16 cellular contexts compared by ENCODE assay signal in the genomic region with DNA sequence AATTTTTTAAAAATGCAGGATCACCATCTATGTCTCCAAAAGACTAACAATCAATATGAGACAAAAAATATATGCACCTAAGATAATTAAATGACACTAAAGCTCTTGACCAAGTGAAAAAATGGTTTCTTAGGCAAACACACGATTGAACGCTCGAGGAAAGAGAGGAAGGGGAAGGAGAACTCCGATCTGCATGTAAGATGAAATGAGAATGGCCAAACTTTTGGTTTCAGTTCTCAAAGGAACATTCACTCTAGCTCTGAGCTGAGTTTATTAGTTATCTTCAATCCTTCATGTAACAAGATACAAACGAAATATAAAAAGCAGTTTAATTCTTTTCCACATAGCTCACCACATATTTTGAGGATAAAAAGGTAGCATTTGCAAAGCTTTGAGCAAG. TPM values are rescaled to one million over a fixed set of nuclear protein-coding genes. Genes with fewer than 3 reads are reported as not detected.
A peak's percentile ranks its signal among the peaks of the same experiment; 100 is the strongest.
DNase-seq lines count a peak whose midpoint lies in the region; ATAC-seq and TF ChIP-seq lines count a peak whose summit lies in the region.
"Had no signal": no experiment of that assay in that cellular context is flagged by ENCODE, and none has a peak within 500 bp of the region (broad histone marks: within the 10 kb centered on the region; RNA-seq: fewer than 3 reads in every experiment).

No MANE protein-coding gene starts in this region.

- H3K9me3 Mint-ChIP-seq in memory B cell = peaks cover 2% of the 10 kb centered on the region

- H3K9me3 ChIP-seq in OCI-LY3 (ENCODE audit: insufficient read depth, low read length) = no peaks in the 10 kb centered on the region
- no peaks in the 10 kb centered on the region for H3K9me3 ChIP-seq in breast epithelium

- intact Hi-C loops in breast epithelium (cut with DNase I; ENCODE audit: low total_unique reads) = no loop called here

- peaks cover 50% of the 10 kb centered on the region for H3K4me1 ChIP-seq in OCI-LY3 (ENCODE audit: low read length)
- no peaks in the 10 kb centered on the region for H3K4me1 ChIP-seq in breast epithelium

- peak; percentile 54 for DNase-seq in GM10266 (ENCODE audit: extremely low spot score)
- DNase-seq in memory B cell (ENCODE audit: low spot score in 2 of 2) = no peak
- no peak for DNase-seq in HCEC 1CT
- no peak for DNase-seq in mesenteric fat pad (ENCODE audit: low spot score)
- no peak for DNase-seq in AML-193 (lab: John Stamatoyannopoulos, UW)
- no peak for DNase-seq in breast epithelium (ENCODE audit: low spot score in 2 of 2)
- DNase-seq: activated CD4-positive, alpha-beta T cell treated with anti-CD3 and anti-CD28 coated beads, Interleukin-2, amount 50 U/mL, for 4 hours; activated effector memory CD4-positive, alpha-beta T cell treated with Interleukin-2 at 50 U/mL for 16 hours; effector CD8-positive, alpha-beta T cell; midbrain; NCI-H510A treated with DMSO at 0.1 percent for 48 hours; RPMI8226; T-helper 9 cell had no signal

- H3K27me3 Mint-ChIP-seq in memory B cell = no peaks in the 10 kb centered on the region

- H3K4me3 Mint-ChIP-seq in memory B cell = peak overlapping the region; percentile 73

- H3K36me3 ChIP-seq in OCI-LY3 (replicated peaks; ENCODE audit: low read depth, low read length) (peaks cover 9% of the 10 kb centered on the region), breast epithelium (no peaks in the 10 kb centered on the region)

- TF ChIP-seq POLR2A in breast epithelium (IDR thresholded peaks at IDR 0.05) = no peak

- H3K4me2 ChIP-seq in OCI-LY3 (ENCODE audit: low read length) = peak overlapping the region; percentile 84

- H3K4me1 Mint-ChIP-seq in memory B cell = peaks cover 31% of the 10 kb centered on the region

- H3K4me3 ChIP-seq in OCI-LY3 (ENCODE audit: low read length) (peak overlapping the region; percentile 58), breast epithelium (no peak overlapping the region)
- H3K4me3 ChIP-seq: skin epidermis had no signal

- H3K27ac Mint-ChIP-seq in memory B cell = peak overlapping the region; percentile 82

- ATAC-seq in GM21360 (IDR thresholded peaks at IDR 0.05; ENCODE audit: unreplicated experiment) = peak; percentile 52
- ATAC-seq in memory B cell (ENCODE audit: low read depth) = peak; percentile 33

- H3K36me3 Mint-ChIP-seq in memory B cell = no peaks in the 10 kb centered on the region

- H3K27ac ChIP-seq in OCI-LY3 (ENCODE audit: low read length) = peak overlapping the region; percentile 98
- no peak overlapping the region for H3K27ac ChIP-seq in breast epithelium

- no peak overlapping the region for H2AFZ ChIP-seq in OCI-LY3 (ENCODE audit: low read depth, low read length)

- H4K20me1 ChIP-seq in OCI-LY3 (ENCODE audit: insufficient read depth, low read length) = no peaks in the 10 kb centered on the region

- no peak for TF ChIP-seq CTCF in GM10266 (IDR thresholded peaks at IDR 0.05; ENCODE audit: control insufficient read depth, insufficient read depth, low read depth, missing control alignments)
- no peak for TF ChIP-seq CTCF in OCI-LY3 (IDR thresholded peaks at IDR 0.05; ENCODE audit: low read depth, low read length)
- TF ChIP-seq CTCF in breast epithelium (IDR thresholded peaks at IDR 0.05) = no peak

- peak overlapping the region; percentile 53 for H3K9ac ChIP-seq in OCI-LY3 (ENCODE audit: low read length)

- H3K27me3 ChIP-seq in OCI-LY3 (ENCODE audit: low read depth, low read length) (no peaks in the 10 kb centered on the region), breast epithelium (no peaks in the 10 kb centered on the region)

- H3K79me2 ChIP-seq in OCI-LY3 (ENCODE audit: low read length) = no peaks in the 10 kb centered on the region

RNA-seq across cellular contexts. Expression of a gene that starts 2.8 kb away (rescaled TPM):
- total RNA-seq in mesenteric fat pad (14.9 TPM), breast epithelium (10 to 100 TPM; 18.6 to 38.0 (median 29.0) TPM)

RNA-seq across cellular contexts. Expression of a gene that starts 26.1 kb away (rescaled TPM):
- total RNA-seq in mesenteric fat pad = 1.1 TPM
- total RNA-seq in breast epithelium = 1 to 10 TPM; 2.1 to 5.4 (median 2.9) TPM
